In genomic region chr22:19994851-19995610, GRCh38 we compare ENCODE assay signal across 25 cellular contexts. TPM values are rescaled to one million over a fixed set of nuclear protein-coding genes. Genes with fewer than 3 reads are reported as not detected.
DNase-seq lines count a peak whose midpoint lies in the region; TF ChIP-seq lines count a peak whose summit lies in the region.
"Had no signal": no experiment of that assay in that cellular context is flagged by ENCODE, and none has a peak within 500 bp of the region (broad histone marks: within the 10 kb centered on the region; RNA-seq: fewer than 3 reads in every experiment).

No MANE protein-coding gene starts in this region.

- POLR2A ChIA-PET in HEK293 (lab: Yijun Ruan, JAX): no interaction called here

- H2BK120ac ChIP-seq in neuronal stem cell (ENCODE audit: low read depth, low read length): no peak overlapping the region

- H3K27me3 Mint-ChIP-seq in chondrocyte (ENCODE audit: low read depth): no peaks in the 10 kb centered on the region
- H3K27me3 Mint-ChIP-seq: stimulated activated naive CD8-positive, alpha-beta T cell treated with anti-CD3 and anti-CD28 coated beads, Interleukin-15, amount 100 ng/mL, for 72 hours; T-cell had no signal

- H3K14ac ChIP-seq in neuronal stem cell (ENCODE audit: low read length): no peak overlapping the region

- H3K36me3 ChIP-seq in HEK293 (ENCODE audit: control insufficient read depth in 2 of 2, insufficient read depth in 1 of 2, low read length in 2 of 2) (no peaks in the 10 kb centered on the region), neuronal stem cell (replicated peaks in 1 of 2; ENCODE audit: control insufficient read depth in 2 of 2, insufficient read depth in 2 of 2, low read length in 2 of 2) (no peaks in the 10 kb centered on the region), tibial artery (no peaks in the 10 kb centered on the region)
- H3K36me3 ChIP-seq: pancreas had no signal

- no peak overlapping the region for H3K4ac ChIP-seq in neuronal stem cell (ENCODE audit: low read length)

- 100% methylated on average over 1 to 4 of the region's 12 CpGs for WGBS in neuronal stem cell (ENCODE audit: extremely low coverage in 2 of 2, insufficient read length in 2 of 2, insufficient replicate concordance in 1 of 2), 2 donors

- H3K36me3 Mint-ChIP-seq in chondrocyte (ENCODE audit: low read depth): no peaks in the 10 kb centered on the region
- H3K36me3 Mint-ChIP-seq: activated naive CD8-positive, alpha-beta T cell treated with anti-CD3 and anti-CD28 coated beads, Interleukin-2, amount 10 ng/mL, durations not matched to agents 7 days and 5 days; CD8-positive, alpha-beta T cell; naive thymus-derived CD4-positive, alpha-beta T cell; T-cell had no signal

- H3K79me1 ChIP-seq in neuronal stem cell (ENCODE audit: low read depth, low read length): peaks cover 3% of the 10 kb centered on the region

- H3K27me3 ChIP-seq in neuronal stem cell (ENCODE audit: control insufficient read depth in 3 of 3, insufficient read depth in 3 of 3, low read depth in 1 of 3, low read length in 3 of 3) (no peaks in the 10 kb centered on the region), tibial artery (no peaks in the 10 kb centered on the region)
- H3K27me3 ChIP-seq: pancreas had no signal

- no peak for TF ChIP-seq CTCF in HEK293 (tag by site-specific recombination; IDR thresholded peaks at IDR 0.05)
- TF ChIP-seq CTCF in chondrocyte (IDR thresholded peaks at IDR 0.05): no peak
- TF ChIP-seq CTCF in tibial artery (IDR thresholded peaks at IDR 0.05): no peak

- H3K9me3 ChIP-seq in HEK293 (ENCODE audit: control insufficient read depth, insufficient read depth, low read depth, low read length): no peaks in the 10 kb centered on the region
- no peaks in the 10 kb centered on the region for H3K9me3 ChIP-seq in neuronal stem cell (replicated peaks in 1 of 2; ENCODE audit: control insufficient read depth in 2 of 2, insufficient read depth in 1 of 2, low read depth in 1 of 2, low read length in 2 of 2)
- H3K9me3 ChIP-seq in tibial artery: no peaks in the 10 kb centered on the region
- H3K9me3 ChIP-seq: pancreas had no signal

- no peak overlapping the region for H3K4me3 Mint-ChIP-seq in chondrocyte (ENCODE audit: unreplicated experiment)
- H3K4me3 Mint-ChIP-seq: activated naive CD8-positive, alpha-beta T cell treated with anti-CD3 and anti-CD28 coated beads, Interleukin-2, amount 10 ng/mL, durations not matched to agents 7 days and 5 days; CD8-positive, alpha-beta T cell; GM23338; naive thymus-derived CD4-positive, alpha-beta T cell; stimulated activated naive CD8-positive, alpha-beta T cell treated with anti-CD3 and anti-CD28 coated beads, Interleukin-15, amount 100 ng/mL, for 72 hours; T-cell had no signal

- H3K4me3 ChIP-seq in HEK293 (ENCODE audit: low read depth, low read length) (no peak overlapping the region), neuronal stem cell (ENCODE audit: low read length in 2 of 2) (no peak overlapping the region), tibial artery (no peak overlapping the region)
- H3K4me3 ChIP-seq: GM12878, GM23338, pancreas had no signal

- CTCF ChIA-PET in HEK293 (lab: Yijun Ruan, JAX): interaction anchor here (0.7 kb wide), 1 partner anchor 19 kb away, joined by 3 read pairs; no protein-coding TSS in a partner anchor

- H2BK15ac ChIP-seq in neuronal stem cell (ENCODE audit: low read length): peak overlapping the region; percentile 16

- H4K91ac ChIP-seq in neuronal stem cell (ENCODE audit: low read depth, low read length, poor library complexity): no peak overlapping the region

- H3K4me1 Mint-ChIP-seq in chondrocyte (ENCODE audit: low read depth): peaks cover 48% of the 10 kb centered on the region
- H3K4me1 Mint-ChIP-seq: activated naive CD8-positive, alpha-beta T cell treated with anti-CD3 and anti-CD28 coated beads, Interleukin-2, amount 10 ng/mL, durations not matched to agents 7 days and 5 days; stimulated activated naive CD8-positive, alpha-beta T cell treated with anti-CD3 and anti-CD28 coated beads, Interleukin-15, amount 100 ng/mL, for 72 hours; T-cell had no signal

- H3K27ac ChIP-seq in HEK293 (ENCODE audit: extremely low read depth, low read depth, low read length) (no peak overlapping the region), neuronal stem cell (replicated peaks; ENCODE audit: low read length) (no peak overlapping the region), tibial artery (peak overlapping the region; percentile 77 to 86)
- H3K27ac ChIP-seq: KMS-11, pancreas had no signal

- H3K23ac ChIP-seq in neuronal stem cell (ENCODE audit: low read depth, low read length, poor library complexity): no peak overlapping the region

- no peak overlapping the region for H3K4me2 ChIP-seq in neuronal stem cell (ENCODE audit: insufficient read depth, low read length, poor library complexity, severe bottlenecking)
- H3K4me2 ChIP-seq: GM23338, KMS-11 had no signal

- H2AFZ ChIP-seq in neuronal stem cell (ENCODE audit: low read length): no peak overlapping the region
- H2AFZ ChIP-seq: GM23338 had no signal

- H2BK12ac ChIP-seq in neuronal stem cell (ENCODE audit: low read length): peak overlapping the region; percentile 17

- no peaks in the 10 kb centered on the region for H3K9me3 Mint-ChIP-seq in chondrocyte (ENCODE audit: low read depth)
- H3K9me3 Mint-ChIP-seq: activated naive CD8-positive, alpha-beta T cell treated with anti-CD3 and anti-CD28 coated beads, Interleukin-2, amount 10 ng/mL, durations not matched to agents 7 days and 5 days; CD8-positive, alpha-beta T cell; GM23338; naive thymus-derived CD4-positive, alpha-beta T cell; stimulated activated naive CD8-positive, alpha-beta T cell treated with anti-CD3 and anti-CD28 coated beads, Interleukin-15, amount 100 ng/mL, for 72 hours; T-cell had no signal

- intact Hi-C loops in tibial artery (cut with DNase I; ENCODE audit: low total_unique reads): no loop called here

- peak overlapping the region; percentile 55 for H3K27ac Mint-ChIP-seq in chondrocyte (ENCODE audit: unreplicated experiment)
- H3K27ac Mint-ChIP-seq: activated naive CD8-positive, alpha-beta T cell treated with anti-CD3 and anti-CD28 coated beads, Interleukin-2, amount 10 ng/mL, durations not matched to agents 7 days and 5 days; CD8-positive, alpha-beta T cell; GM23338; naive thymus-derived CD4-positive, alpha-beta T cell; stimulated activated naive CD8-positive, alpha-beta T cell treated with anti-CD3 and anti-CD28 coated beads, Interleukin-15, amount 100 ng/mL, for 72 hours; T-cell had no signal

- H2AK5ac ChIP-seq in neuronal stem cell (ENCODE audit: low read depth, low read length): no peak overlapping the region

- H3K4me1 ChIP-seq in HEK293 (ENCODE audit: control insufficient read depth, insufficient read depth, low read length) (no peaks in the 10 kb centered on the region), neuronal stem cell (ENCODE audit: control insufficient read depth in 2 of 2, insufficient read depth in 1 of 2, low read depth in 1 of 2, low read length in 2 of 2) (peaks cover 33 to 34% of the 10 kb centered on the region in 2 donors), tibial artery (peaks cover 8 to 95% (median 86%) of the 10 kb centered on the region in 4 donors)
- H3K4me1 ChIP-seq: pancreas had no signal

- H3K18ac ChIP-seq in neuronal stem cell (ENCODE audit: low read length): no peak overlapping the region

- H4K8ac ChIP-seq in neuronal stem cell (ENCODE audit: low read depth, low read length): no peak overlapping the region

- H2BK5ac ChIP-seq in neuronal stem cell (ENCODE audit: low read length): no peak overlapping the region

- no peak overlapping the region for H3K9ac ChIP-seq in neuronal stem cell (ENCODE audit: low read depth, low read length, poor library complexity)
- H3K9ac ChIP-seq: KMS-11 had no signal

- no peak for DNase-seq in chondrocyte (ENCODE audit: low spot score)
- no peak for DNase-seq in neuronal stem cell (ENCODE audit: low spot score)
- no peak for DNase-seq in tibial artery
- DNase-seq in NCI-H2107 (lab: John Stamatoyannopoulos, UW): no peak
- DNase-seq in stimulated activated CD4-positive, alpha-beta T cell treated with anti-CD3 and anti-CD28 coated beads, Interleukin-4, amount 100 ng/mL, for 4 hours: no peak
- no peak for DNase-seq in EL
- DNase-seq: activated CD4-positive, alpha-beta T cell treated with anti-CD3 and anti-CD28 coated beads for 4 hours; activated naive CD8-positive, alpha-beta T cell treated with anti-CD3 and anti-CD28 coated beads, Interleukin-2, amount 10 ng/mL, durations not matched to agents 7 days and 5 days; foreskin melanocyte; left cardiac atrium; mesendoderm; naive thymus-derived CD4-positive, alpha-beta T cell; NCI-H187; NCI-H748 treated with DMSO at 0.1 percent for 48 hours; SHP77; small intestine; stimulated activated CD4-positive, alpha-beta T cell treated with anti-CD3 and anti-CD28 coated beads, Interleukin-2, amount 100 ng/mL, for 48 hours; stimulated activated naive CD8-positive, alpha-beta T cell treated with anti-CD3 and anti-CD28 coated beads, Interleukin-15, amount 100 ng/mL, for 72 hours; T-cell had no signal

TF ChIP-seq in HEK293, 187 proteins besides CTCF, POLR2A, EP300 and RAD21 (continues in another document):
- TF ChIP-seq TRIM28 (IDR thresholded peaks at IDR 0.05; ENCODE audit: borderline replicate concordance, low read length) (no peak), EGR2 (tag by site-specific recombination; IDR thresholded peaks at IDR 0.05; ENCODE audit: low read depth) (peak; percentile 95), ZBTB7A (tag by site-specific recombination; IDR thresholded peaks at IDR 0.05; ENCODE audit: low read depth) (no peak), ZNF366 (tag by site-specific recombination; conservative IDR thresholded peaks at IDR 0.05) (peak; percentile 92), ZFHX2 (tag by site-specific recombination; conservative IDR thresholded peaks at IDR 0.05) (peak; percentile 78), ZBTB17 (tag by site-specific recombination; IDR thresholded peaks at IDR 0.05) (peak; percentile 89)

RNA-seq across cellular contexts. Expression of gene ARVCF, which starts 21.6 kb away (rescaled TPM):
- 15.2 to 24.2 TPM (median 21.5 TPM) in 3 replicates for total RNA-seq in chondrocyte
- 35.3 TPM for polyA plus RNA-seq in neuronal stem cell (2013, experiment 1 of 2)
- polyA plus RNA-seq in neuronal stem cell (2013, experiment 2 of 2): 32.4 TPM

RNA-seq across cellular contexts. Expression of gene TANGO2, which starts 25.9 kb away (rescaled TPM):
- total RNA-seq in chondrocyte: 21.7 to 30.4 TPM (median 30.1 TPM) in 3 replicates
- polyA plus RNA-seq in neuronal stem cell (2013, experiment 1 of 2): 4.9 TPM
- 4.2 TPM for polyA plus RNA-seq in neuronal stem cell (2013, experiment 2 of 2)

RNA-seq across cellular contexts. Expression of gene TXNRD2, which starts 53.4 kb away (rescaled TPM):
- 12.5 to 15.8 TPM (median 14.1 TPM) in 3 replicates for total RNA-seq in chondrocyte
- polyA plus RNA-seq in neuronal stem cell (2013, experiment 1 of 2): 16.7 TPM
- polyA plus RNA-seq in neuronal stem cell (2013, experiment 2 of 2): 17.7 TPM

RNA-seq across cellular contexts. Expression of gene COMT, which starts 53.5 kb away (rescaled TPM):
- total RNA-seq in chondrocyte: 66.6 to 186 TPM (median 177 TPM) in 3 replicates
- 7.3 TPM for polyA plus RNA-seq in neuronal stem cell (2013, experiment 1 of 2)
- 6.4 TPM for polyA plus RNA-seq in neuronal stem cell (2013, experiment 2 of 2)

Comparison
In these comparisons a context has a peak if more than half of its experiments do, and no peak if none do; other contexts are left out.
1. H3K27ac ChIP-seq: peak in tibial artery (2 of 2); none in HEK293 (single experiment) and neuronal stem cell (single experiment).